23 cellular contexts compared by ENCODE assay signal in genomic region chr20:17882065-17882833, GRCh38.
DNase-seq lines count a peak whose midpoint lies in the region; ATAC-seq, FAIRE-seq and TF ChIP-seq lines count a peak whose summit lies in the region.
"Had no signal": no experiment of that assay in that cellular context is flagged by ENCODE, and none has a peak within 500 bp of the region (broad histone marks: within the 10 kb centered on the region; RNA-seq: fewer than 3 reads in every experiment).

No MANE protein-coding gene starts in this region.

- peak overlapping the region; percentile 77; the same call in 1 of the 2 replicates for H3K4ac ChIP-seq in IMR-90 (ENCODE audit: low read depth, low read length)

- TF ChIP-seq POLR2A in IMR-90 (IDR thresholded peaks at IDR 0.05; ENCODE audit: low read depth, low read length) (no peak), testis (IDR thresholded peaks at IDR 0.05) (no peak), transverse colon (IDR thresholded peaks at IDR 0.05) (no peak)

- no peak for TF ChIP-seq RAD21 in IMR-90 (IDR thresholded peaks at IDR 0.05; ENCODE audit: low read length)

- H3K4me2 ChIP-seq in IMR-90 (ENCODE audit: low read depth, low read length) = no peak overlapping the region

- H3K9ac ChIP-seq in IMR-90 (ENCODE audit: low read depth, low read length) = no peak overlapping the region

- peak overlapping the region; percentile 77; the same call in 1 of the 2 replicates for H3K14ac ChIP-seq in IMR-90 (replicated peaks; ENCODE audit: low read depth, low read length)

- H3K36me3 ChIP-seq in IMR-90 (ENCODE audit: control insufficient read depth, insufficient read depth, low read length) (no peaks in the 10 kb centered on the region), testis (ENCODE audit: low read depth, missing control alignments) (no peaks in the 10 kb centered on the region), small intestine (ENCODE audit: control insufficient read depth in 2 of 2, insufficient read depth in 2 of 2, low read length in 2 of 2) (no peaks in the 10 kb centered on the region), transverse colon (no peaks in the 10 kb centered on the region)
- H3K36me3 ChIP-seq: gastroesophageal sphincter, lower lobe of right lung, pancreas, tibial artery, WERI-Rb-1 had no signal

- dilution Hi-C loops in IMR-90 (cut with HindIII; ENCODE audit: low sequenced_read_pairs, unreplicated experiment) = no loop called here

- no peak overlapping the region for H2AK5ac ChIP-seq in IMR-90 (ENCODE audit: low read depth, low read length)

- H4K8ac ChIP-seq in IMR-90 (ENCODE audit: low read depth in 2 of 2, low read length in 2 of 2) = no peak overlapping the region

- H3K18ac ChIP-seq in IMR-90 (ENCODE audit: low read depth, low read length) = no peak overlapping the region; the same call in 1 of the 2 replicates

- peak overlapping the region; percentile 67 for H2BK120ac ChIP-seq in IMR-90 (ENCODE audit: low read depth, low read length)

- no peak overlapping the region for H4K5ac ChIP-seq in IMR-90 (ENCODE audit: low read depth, low read length)

- 0 out of 2 replicates have a peak, but pooled peaks cover 6% of the 10 kb centered on the region for H3K9me1 ChIP-seq in IMR-90 (ENCODE audit: insufficient read depth, low read length)

- H2AFZ ChIP-seq in IMR-90 (replicated peaks; ENCODE audit: low read length, poor library complexity) = peak overlapping the region; percentile 79

- POLR2A ChIA-PET in IMR-90 (lab: Charles Lee; ENCODE audit: unreplicated experiment) = no interaction called here

- peak overlapping the region; percentile 33 for H2AK9ac ChIP-seq in IMR-90 (replicated peaks; ENCODE audit: low read depth, low read length, poor library complexity)

- no peak overlapping the region for H2BK15ac ChIP-seq in IMR-90 (ENCODE audit: low read depth, low read length)

- TF ChIP-seq CTCF in IMR-90 (conservative IDR thresholded peaks at IDR 0.05; ENCODE audit: low read depth, low read length) = no peak
- TF ChIP-seq CTCF in testis (IDR thresholded peaks at IDR 0.05) = no peak
- no peak for TF ChIP-seq CTCF in transverse colon (IDR thresholded peaks at IDR 0.05)

- no peak overlapping the region; the same call in 1 of the 2 replicates for H4K91ac ChIP-seq in IMR-90 (ENCODE audit: insufficient read depth, low read depth, low read length)

- in situ Hi-C loops in IMR-90 (cut with MboI; ENCODE audit: low sequenced_read_pairs) (no loop called here), transverse colon (cut with MboI; ENCODE audit: low pct_ligation_motif_present in 1 of 4, low pct_unique_long_range_greater_than_20kb in 1 of 4, low sequenced_read_pairs in 3 of 4) (loop anchor here in 2 of 4 donors (25.0 kb wide), 2 partner anchors 195 to 345 kb away; partner anchors contain the start of genes BANF2 (in 1 of the 2), BFSP1 (in 1 of the 2) and RRBP1 (in 1 of the 2))

- no TSS peak for BruUV-seq in IMR-90 (replicated peaks; lab: Mats Ljungman, UMichigan)

- intact Hi-C loops in IMR-90 (cut with micrococcal nuclease) (no loop called here), testis (cut with DNase I; ENCODE audit: low total_unique reads) (no loop called here), transverse colon (cut with DNase I; ENCODE audit: low total_unique reads) (no loop called here)

- CTCF ChIA-PET in IMR-90 (lab: Yijun Ruan, JAX) = no interaction called here

- no peaks in the 10 kb centered on the region for H3K9me3 ChIP-seq in IMR-90 (ENCODE audit: control insufficient read depth, insufficient read depth, low read length)
- H3K9me3 ChIP-seq in testis = no peaks in the 10 kb centered on the region
- H3K9me3 ChIP-seq in small intestine (ENCODE audit: control insufficient read depth, low read depth) = no peaks in the 10 kb centered on the region
- no peaks in the 10 kb centered on the region for H3K9me3 ChIP-seq in transverse colon
- H3K9me3 ChIP-seq: gastroesophageal sphincter, lower lobe of right lung, pancreas, tibial artery had no signal

- H3K4me3 ChIP-seq in IMR-90 (ENCODE audit: insufficient read depth, low read depth, low read length) (no peak overlapping the region), testis (no peak overlapping the region), small intestine (ENCODE audit: low read depth in 1 of 2, low read length in 2 of 2) (no peak overlapping the region), transverse colon (no peak overlapping the region)
- H3K4me3 ChIP-seq: gastroesophageal sphincter, lower lobe of right lung, pancreas, tibial artery had no signal

- no peak overlapping the region for H2BK5ac ChIP-seq in IMR-90 (ENCODE audit: low read depth, low read length, poor library complexity, severe bottlenecking)

- DNase-seq in IMR-90 = no peak
- DNase-seq in foreskin melanocyte = peak; percentile 90
- DNase-seq in occipital lobe (lab: John Stamatoyannopoulos, UW) = peak; percentile 7
- DNase-seq in testis = peak; percentile 89
- DNase-seq in small intestine = no peak
- DNase-seq in NCI-H82 (lab: John Stamatoyannopoulos, UW) = no peak
- DNase-seq in transverse colon = no peak
- DNase-seq: activated CD4-positive, alpha-beta T cell treated with anti-CD3 and anti-CD28 coated beads, Interleukin-2, amount 50 U/mL, for 4 hours; activated CD8-positive, alpha-beta memory T cell treated with anti-CD3 and anti-CD28 coated beads, Interleukin-2, amount 50 U/mL, for 48 hours; activated naive CD8-positive, alpha-beta T cell treated with anti-CD3 and anti-CD28 coated beads, Interleukin-2, amount 10 ng/mL, durations not matched to agents 7 days and 5 days; CD8-positive, alpha-beta memory T cell; DMS53; effector memory CD4-positive, alpha-beta T cell; lower lobe of right lung; NCI-H1105 treated with DMSO at 0.1 percent for 48 hours; NCI-H526; pancreas had no signal

- no peak overlapping the region for H3K56ac ChIP-seq in IMR-90 (ENCODE audit: extremely low read depth, insufficient read depth, low read length)

- no peaks in the 10 kb centered on the region; the same call in 1 of the 2 replicates for H4K20me1 ChIP-seq in IMR-90 (ENCODE audit: insufficient read depth, low read length)

- H3K4me1 ChIP-seq in IMR-90 (ENCODE audit: control insufficient read depth, insufficient read depth, low read length) (peaks cover 18% of the 10 kb centered on the region), testis (peaks cover 32% of the 10 kb centered on the region), small intestine (ENCODE audit: control insufficient read depth in 2 of 2, insufficient read depth in 1 of 2, low read depth in 1 of 2, low read length in 1 of 2) (peaks cover 0 to 7% of the 10 kb centered on the region in 2 donors), transverse colon (peaks cover 5 to 34% (median 26%) of the 10 kb centered on the region in 4 donors)
- H3K4me1 ChIP-seq: pancreas had no signal

- TF ChIP-seq EP300 in transverse colon (IDR thresholded peaks at IDR 0.05; ENCODE audit: low read depth) = no peak

- peak overlapping the region; percentile 63 for H2BK20ac ChIP-seq in IMR-90 (ENCODE audit: low read depth, low read length)

- ATAC-seq in IMR-90 (ENCODE audit: low read depth) (peak; percentile 18; the same call in 1 of the 2 replicates), HG03135 (IDR thresholded peaks at IDR 0.05; ENCODE audit: unreplicated experiment) (no peak)
- ATAC-seq: esophagus mucosa, gastroesophageal sphincter, lower lobe of right lung, pancreas had no signal

- H3K23ac ChIP-seq in IMR-90 (ENCODE audit: low read depth, low read length) = no peak overlapping the region

- H3K27me3 ChIP-seq in IMR-90 (ENCODE audit: control insufficient read depth, insufficient read depth, low read length) (no peaks in the 10 kb centered on the region), testis (no peaks in the 10 kb centered on the region), small intestine (ENCODE audit: control insufficient read depth in 2 of 2, insufficient read depth in 2 of 2, low read length in 2 of 2) (no peaks in the 10 kb centered on the region), transverse colon (no peaks in the 10 kb centered on the region)
- H3K27me3 ChIP-seq: gastroesophageal sphincter, pancreas, tibial artery had no signal

- H3K27ac ChIP-seq in IMR-90 (ENCODE audit: insufficient read depth, low read length) = no peak overlapping the region
- peak overlapping the region; percentile 7 to 33 for H3K27ac ChIP-seq in testis
- H3K27ac ChIP-seq in small intestine (ENCODE audit: low read depth in 1 of 2, low read length in 1 of 2) = no peak overlapping the region
- H3K27ac ChIP-seq in transverse colon = no peak overlapping the region
- H3K27ac ChIP-seq: gastroesophageal sphincter, lower lobe of right lung, pancreas, tibial artery, WERI-Rb-1 had no signal

- H3K79me1 ChIP-seq in IMR-90 (ENCODE audit: low read depth in 1 of 2, low read length in 2 of 2) = no peaks in the 10 kb centered on the region

- no CpG with 5 or more reads among the region's 17 CpGs for WGBS in IMR-90 (ENCODE audit: extremely low coverage in 2 of 2, insufficient read length in 1 of 2), 2 experiments
- 69 to 76% methylated on average over 9 to 17 of the region's 17 CpGs for WGBS in testis, 2 donors
- 83 to 88% (median 85%) methylated on average over 16 to 17 of the region's 17 CpGs for WGBS in small intestine, 3 donors
- 72 to 84% methylated on average over 2 to 17 of the region's 17 CpGs for WGBS in transverse colon (ENCODE audit: low coverage in 1 of 2), 2 donors

- FAIRE-seq in small intestine (lab: Jason Lieb, UNC) = no peak
- FAIRE-seq: keratinocyte, pancreas had no signal

TF ChIP-seq in IMR-90, 13 proteins besides CTCF, POLR2A, EP300 and RAD21:
- TF ChIP-seq MAFK (IDR thresholded peaks at IDR 0.05; ENCODE audit: low read depth, low read length) (no peak), MXI1 (IDR thresholded peaks at IDR 0.05; ENCODE audit: borderline replicate concordance, low read depth, low read length) (no peak), CEBPB (IDR thresholded peaks at IDR 0.05; ENCODE audit: low read depth, low read length) (no peak), BHLHE40 (IDR thresholded peaks at IDR 0.05; ENCODE audit: low read depth, low read length) (no peak), CHD1 (IDR thresholded peaks at IDR 0.05; ENCODE audit: low read depth, low read length) (no peak)

Comparison
In these comparisons a context has a peak if more than half of its experiments do, and no peak if none do; other contexts are left out.
1. DNase-seq: peak in foreskin melanocyte (single experiment), occipital lobe (single experiment) and testis (single experiment); none in IMR-90 (single experiment), small intestine (single experiment), NCI-H82 (single experiment) and transverse colon (single experiment).
2. H3K27ac ChIP-seq: peak in testis (2 of 2); none in IMR-90 (single experiment), small intestine (0 of 2) and transverse colon (0 of 4).